12 cellular contexts compared by ENCODE assay signal in genomic region chr3:100891033-100891432, GRCh38.
A peak's percentile ranks its signal among the peaks of the same experiment; 100 is the strongest.
DNase-seq lines count a peak whose midpoint lies in the region; TF ChIP-seq lines count a peak whose summit lies in the region.
"Had no signal": no experiment of that assay in that cellular context is flagged by ENCODE, and none has a peak within 500 bp of the region (broad histone marks: within the 10 kb centered on the region; RNA-seq: fewer than 3 reads in every experiment).

No MANE protein-coding gene starts in this region.

- no peaks in the 10 kb centered on the region for H3K27me3 ChIP-seq in OCI-LY1 (ENCODE audit: insufficient read depth, low read length)
- no peaks in the 10 kb centered on the region for H3K27me3 ChIP-seq in colonic mucosa
- no peaks in the 10 kb centered on the region for H3K27me3 ChIP-seq in MG63

- H3K4me1 ChIP-seq in OCI-LY1 (ENCODE audit: insufficient read depth, low read length, severe bottlenecking) (no peaks in the 10 kb centered on the region), colonic mucosa (no peaks in the 10 kb centered on the region)

- peak; percentile 8 for DNase-seq in DMS 273 (lab: John Stamatoyannopoulos, UW; ENCODE audit: unreplicated experiment)
- DNase-seq in DMS 273 treated with DMSO at 0.1 percent for 48 hours (lab: John Stamatoyannopoulos, UW): no peak
- peak; percentile 65 for DNase-seq in dermis blood vessel endothelial cell
- no peak for DNase-seq in progenitor cell of endocrine pancreas (ENCODE audit: low spot score, unreplicated experiment)
- no peak for DNase-seq in colonic mucosa
- no peak for DNase-seq in MG63
- no peak for DNase-seq in hypothalamus (lab: John Stamatoyannopoulos, UW)
- DNase-seq: NCI-H1105; stimulated activated CD4-positive, alpha-beta T cell treated with anti-CD3 and anti-CD28 coated beads, Interleukin-4, amount 100 ng/mL, for 4 hours had no signal

- H3K4me2 ChIP-seq in OCI-LY1 (ENCODE audit: low read length): no peak overlapping the region

- TF ChIP-seq CTCF in OCI-LY1 (IDR thresholded peaks at IDR 0.05; ENCODE audit: low read length) (peak; percentile 14; the same call in 1 of the 2 replicates), progenitor cell of endocrine pancreas (IDR thresholded peaks at IDR 0.05; ENCODE audit: unreplicated experiment) (peak; percentile 24), colonic mucosa (IDR thresholded peaks at IDR 0.05) (no peak)

- H3K27ac ChIP-seq in OCI-LY1 (ENCODE audit: low read depth, low read length, poor library complexity, severe bottlenecking): no peak overlapping the region
- H3K27ac ChIP-seq in colonic mucosa: no peak overlapping the region
- H3K27ac ChIP-seq: 22Rv1 had no signal

- intact Hi-C loops in colonic mucosa (cut with DNase I): loop anchor here (5.0 kb wide), 2 partner anchors 301 to 491 kb away; no protein-coding TSS in a partner anchor

- no peaks in the 10 kb centered on the region for H3K27me3 Mint-ChIP-seq in progenitor cell of endocrine pancreas

- H3K79me2 ChIP-seq in OCI-LY1 (ENCODE audit: insufficient read depth, low read length): no peaks in the 10 kb centered on the region

- H3K9me3 ChIP-seq in OCI-LY1 (ENCODE audit: low read length): no peaks in the 10 kb centered on the region
- no peaks in the 10 kb centered on the region for H3K9me3 ChIP-seq in colonic mucosa
- H3K9me3 ChIP-seq in MG63: no peaks in the 10 kb centered on the region

- H3K4me3 ChIP-seq in OCI-LY1 (ENCODE audit: low read depth, low read length, poor library complexity, severe bottlenecking): no peak overlapping the region
- no peak overlapping the region for H3K4me3 ChIP-seq in colonic mucosa
- H3K4me3 ChIP-seq in MG63: no peak overlapping the region

- H3K36me3 Mint-ChIP-seq in progenitor cell of endocrine pancreas (ENCODE audit: insufficient read depth): no peaks in the 10 kb centered on the region

- no peak overlapping the region for H2AFZ ChIP-seq in OCI-LY1 (ENCODE audit: low read length)

- H3K9ac ChIP-seq in OCI-LY1 (ENCODE audit: low read length): no peak overlapping the region
- no peak overlapping the region for H3K9ac ChIP-seq in colonic mucosa (ENCODE audit: low read depth in 2 of 2, low read length in 2 of 2)

- H4K20me1 ChIP-seq in OCI-LY1 (ENCODE audit: insufficient read depth, low read length): no peaks in the 10 kb centered on the region

- no peaks in the 10 kb centered on the region for H3K9me2 ChIP-seq in OCI-LY1 (ENCODE audit: low read depth, low read length)

- H3K9me3 Mint-ChIP-seq in progenitor cell of endocrine pancreas (ENCODE audit: low read depth): peaks cover 3% of the 10 kb centered on the region
- H3K9me3 Mint-ChIP-seq: central memory CD8-positive, alpha-beta T cell had no signal

- H3K36me3 ChIP-seq in OCI-LY1 (ENCODE audit: insufficient read depth, low read length): no peaks in the 10 kb centered on the region
- H3K36me3 ChIP-seq in colonic mucosa: no peaks in the 10 kb centered on the region
- no peaks in the 10 kb centered on the region for H3K36me3 ChIP-seq in MG63

- H3K27ac Mint-ChIP-seq in progenitor cell of endocrine pancreas: no peak overlapping the region

- H3K4me3 Mint-ChIP-seq in progenitor cell of endocrine pancreas (ENCODE audit: low read depth): no peak overlapping the region
- H3K4me3 Mint-ChIP-seq: central memory CD8-positive, alpha-beta T cell had no signal

- no peaks in the 10 kb centered on the region for H3K4me1 Mint-ChIP-seq in progenitor cell of endocrine pancreas (ENCODE audit: low read depth)
- H3K4me1 Mint-ChIP-seq: central memory CD8-positive, alpha-beta T cell had no signal

- no peaks in the 10 kb centered on the region for H3F3A ChIP-seq in OCI-LY1 (ENCODE audit: insufficient read depth, low read length)

Comparison
In these comparisons a context has a peak if more than half of its experiments do, and no peak if none do; other contexts are left out.
1. DNase-seq: peak in DMS 273 (single experiment) and dermis blood vessel endothelial cell (single experiment); none in DMS 273 treated with DMSO at 0.1 percent for 48 hours (single experiment), progenitor cell of endocrine pancreas (single experiment), colonic mucosa (single experiment), MG63 (single experiment) and hypothalamus (0 of 51).